23 cellular contexts compared by ENCODE assay signal in the genomic region with DNA sequence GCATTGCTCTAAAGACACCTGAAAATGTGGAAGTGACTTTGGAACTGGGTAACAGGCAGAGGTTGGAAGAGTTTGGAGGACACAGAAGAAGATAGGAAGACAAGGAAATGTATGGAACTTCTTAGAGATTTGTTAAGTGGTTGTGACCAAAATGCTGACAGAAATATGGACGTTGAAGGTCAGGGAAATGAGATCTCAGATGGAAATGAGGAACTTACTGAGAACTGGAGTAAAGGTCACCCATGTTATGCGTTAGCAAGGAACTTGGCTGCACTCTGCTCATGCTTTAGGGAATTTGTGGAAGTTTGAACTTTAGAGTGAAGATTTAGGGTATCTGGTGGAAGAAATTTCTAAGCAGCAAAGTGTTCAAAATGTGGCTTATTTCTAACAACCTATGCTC.
DNase-seq lines count a peak whose midpoint lies in the region; ATAC-seq, FAIRE-seq and TF ChIP-seq lines count a peak whose summit lies in the region.
"Had no signal": no experiment of that assay in that cellular context is flagged by ENCODE, and none has a peak within 500 bp of the region (broad histone marks: within the 10 kb centered on the region; RNA-seq: fewer than 3 reads in every experiment).

No MANE protein-coding gene starts in this region.

- POLR2A ChIA-PET in MCF 10A (lab: Yijun Ruan, JAX) = interaction anchor here (0.7 kb wide), 1 partner anchor 28 kb away, joined by 3 read pairs; no protein-coding TSS in a partner anchor
- POLR2A ChIA-PET in naive thymus-derived CD8-positive, alpha-beta T cell (lab: Charles Lee) = no interaction called here

- ATAC-seq in pancreas (peak in 3 of 4 donors; percentile 63 to 78 (median 64)), GM18867 (IDR thresholded peaks at IDR 0.05; ENCODE audit: unreplicated experiment) (no peak), HG02759 (IDR thresholded peaks at IDR 0.05; ENCODE audit: unreplicated experiment) (no peak)
- ATAC-seq in naive thymus-derived CD8-positive, alpha-beta T cell = no peak
- ATAC-seq: T-cell had no signal

- H3K4me3 ChIP-seq in breast epithelium (no peak overlapping the region), pancreas (no peak overlapping the region)
- H3K4me3 ChIP-seq: BLaER1, prostate gland had no signal

- H3K27me3 ChIP-seq in breast epithelium = no peaks in the 10 kb centered on the region
- H3K27me3 ChIP-seq in pancreas = no peaks in the 10 kb centered on the region
- H3K27me3 ChIP-seq: BLaER1 had no signal

- H3K4me3 Mint-ChIP-seq in MCF 10A (ENCODE audit: unreplicated experiment) = no peak overlapping the region
- peak overlapping the region; percentile 4 for H3K4me3 Mint-ChIP-seq in endothelial cell (ENCODE audit: unreplicated experiment)
- no peak overlapping the region for H3K4me3 Mint-ChIP-seq in naive thymus-derived CD8-positive, alpha-beta T cell
- H3K4me3 Mint-ChIP-seq: nephron, T-cell had no signal

- BruUV-seq in MCF 10A (replicated peaks; lab: Mats Ljungman, UMichigan) = no TSS peak

- intact Hi-C loops in MCF 10A (cut with micrococcal nuclease) (no loop called here), breast epithelium (cut with DNase I; ENCODE audit: low total_unique reads) (no loop called here), pancreas (cut with DNase I) (no loop called here)

- no peak for TF ChIP-seq POLR2A in breast epithelium (IDR thresholded peaks at IDR 0.05)

- H3K9me3 ChIP-seq in breast epithelium = no peaks in the 10 kb centered on the region
- H3K9me3 ChIP-seq in pancreas = no peaks in the 10 kb centered on the region
- H3K9me3 ChIP-seq: BLaER1, prostate gland had no signal

- H3K4me1 Mint-ChIP-seq in MCF 10A (ENCODE audit: insufficient read depth, unreplicated experiment) (peaks cover 22% of the 10 kb centered on the region), endothelial cell (ENCODE audit: unreplicated experiment) (peaks cover 48% of the 10 kb centered on the region)
- H3K4me1 Mint-ChIP-seq in naive thymus-derived CD8-positive, alpha-beta T cell = peaks cover 0 to 10% (median 3%) of the 10 kb centered on the region in 4 donors
- H3K4me1 Mint-ChIP-seq: nephron had no signal

- no peaks in the 10 kb centered on the region for H3K27me3 Mint-ChIP-seq in MCF 10A (ENCODE audit: insufficient read depth, unreplicated experiment)
- peaks cover 4% of the 10 kb centered on the region for H3K27me3 Mint-ChIP-seq in endothelial cell (ENCODE audit: unreplicated experiment)
- peaks cover 0 to 3% (median 0%) of the 10 kb centered on the region in 5 donors for H3K27me3 Mint-ChIP-seq in naive thymus-derived CD8-positive, alpha-beta T cell
- H3K27me3 Mint-ChIP-seq: T-cell had no signal

- no peak for DNase-seq in MCF 10A (ENCODE audit: unreplicated experiment)
- no peak for DNase-seq in breast epithelium (ENCODE audit: low spot score in 2 of 2)
- DNase-seq in NOMO-1 treated with DMSO at 0.1 percent for 48 hours (lab: John Stamatoyannopoulos, UW; ENCODE audit: unreplicated experiment) = peak; percentile 58
- DNase-seq in endothelial cell (ENCODE audit: low spot score) = no peak
- no peak for DNase-seq in pancreas
- no peak for DNase-seq in naive thymus-derived CD8-positive, alpha-beta T cell
- DNase-seq: activated CD4-positive, alpha-beta T cell treated with anti-CD3 and anti-CD28 coated beads, Interleukin-2, amount 50 U/mL, for 4 hours; anterior cingulate cortex; HCEC 1CT; mammary epithelial cell; NCI-H1694 treated with DMSO at 0.1 percent for 48 hours; NCI-H2227 treated with DMSO at 0.1 percent for 48 hours; NCI-H82; RPMI8226; stimulated activated CD4-positive, alpha-beta T cell treated with anti-CD3 and anti-CD28 coated beads, Interleukin-4, amount 100 ng/mL, for 4 hours; substantia nigra; T-cell had no signal

- H3K9me3 Mint-ChIP-seq in MCF 10A (ENCODE audit: unreplicated experiment) (no peaks in the 10 kb centered on the region), endothelial cell (ENCODE audit: unreplicated experiment) (peaks cover 3% of the 10 kb centered on the region)
- H3K9me3 Mint-ChIP-seq in naive thymus-derived CD8-positive, alpha-beta T cell = peaks cover 0 to 2% (median 0%) of the 10 kb centered on the region in 9 donors

- H3K4me1 ChIP-seq in breast epithelium (no peaks in the 10 kb centered on the region), pancreas (peaks cover 4 to 6% (median 4%) of the 10 kb centered on the region in 3 donors)
- H3K4me1 ChIP-seq: BLaER1, prostate gland had no signal

- H3K27ac Mint-ChIP-seq in MCF 10A (ENCODE audit: low read depth, unreplicated experiment) = peak overlapping the region; percentile 14
- H3K27ac Mint-ChIP-seq in endothelial cell (ENCODE audit: unreplicated experiment) = peak overlapping the region; percentile 42
- no peak overlapping the region for H3K27ac Mint-ChIP-seq in naive thymus-derived CD8-positive, alpha-beta T cell
- H3K27ac Mint-ChIP-seq: T-cell had no signal

- H3K27ac ChIP-seq in breast epithelium (no peak overlapping the region), pancreas (no peak overlapping the region)
- H3K27ac ChIP-seq: BLaER1, prostate gland had no signal

- H3K36me3 ChIP-seq in breast epithelium (no peaks in the 10 kb centered on the region), pancreas (no peaks in the 10 kb centered on the region)
- H3K36me3 ChIP-seq: BLaER1, prostate gland had no signal

- CTCF ChIA-PET in MCF 10A (lab: Yijun Ruan, JAX) = no interaction called here

- WGBS in pancreas, 2 donors = 25 to 37% methylated on average over 2 of the region's 2 CpGs

- TF ChIP-seq CTCF in MCF 10A (IDR thresholded peaks at IDR 0.05; ENCODE audit: unreplicated experiment) = no peak
- no peak for TF ChIP-seq CTCF in breast epithelium (IDR thresholded peaks at IDR 0.05)
- TF ChIP-seq CTCF in endothelial cell (IDR thresholded peaks at IDR 0.05; ENCODE audit: unreplicated experiment) = no peak
- no peak for TF ChIP-seq CTCF in pancreas (IDR thresholded peaks at IDR 0.05)

- FAIRE-seq in pancreas (lab: Jason Lieb, UNC) = no peak
- FAIRE-seq: A204.1 had no signal

- peaks cover 12% of the 10 kb centered on the region for H3K36me3 Mint-ChIP-seq in MCF 10A (ENCODE audit: insufficient read depth, unreplicated experiment)
- H3K36me3 Mint-ChIP-seq in endothelial cell (ENCODE audit: low read depth, unreplicated experiment) = peaks cover 16% of the 10 kb centered on the region
- no peaks in the 10 kb centered on the region for H3K36me3 Mint-ChIP-seq in naive thymus-derived CD8-positive, alpha-beta T cell
- H3K36me3 Mint-ChIP-seq: T-cell had no signal

Comparison
In these comparisons a context has a peak if more than half of its experiments do, and no peak if none do; other contexts are left out.
1. H3K27ac Mint-ChIP-seq: peak in MCF 10A (single experiment) and endothelial cell (single experiment); none in naive thymus-derived CD8-positive, alpha-beta T cell (0 of 10).
2. ATAC-seq: peak in pancreas (3 of 4); none in naive thymus-derived CD8-positive, alpha-beta T cell (0 of 2), GM18867 (single experiment) and HG02759 (single experiment).